1 cellular context compared by ENCODE assay signal in the genomic region with DNA sequence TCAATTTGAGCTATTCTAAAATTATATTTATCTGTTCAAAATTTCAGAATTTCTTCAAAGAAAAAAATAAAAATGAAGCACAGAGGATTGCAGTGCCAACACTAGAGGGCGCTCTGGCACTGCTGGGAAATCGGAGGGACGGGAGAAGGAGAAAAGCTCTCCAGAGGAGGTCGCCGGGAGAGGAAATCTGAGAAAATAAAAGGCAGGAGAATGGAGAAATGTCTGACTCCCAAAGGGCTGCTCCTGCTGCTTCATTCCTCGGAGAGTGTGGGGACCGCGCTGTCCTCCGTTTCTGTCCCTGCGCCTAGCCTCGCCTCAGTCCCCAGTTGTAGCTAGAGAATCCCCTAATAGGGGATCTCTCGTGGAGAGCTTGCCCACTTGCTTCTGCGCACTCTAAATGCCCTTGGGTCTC.
TF ChIP-seq lines count a peak whose summit lies in the region.

No MANE protein-coding gene starts in this region.

TF ChIP-seq in H1, 55 proteins besides CTCF, POLR2A, EP300 and RAD21:
- TF ChIP-seq BACH1 (IDR thresholded peaks at IDR 0.05; ENCODE audit: low read length) (no peak), SRF (IDR thresholded peaks at IDR 0.05; ENCODE audit: low read depth, low read length) (no peak), SUZ12 (IDR thresholded peaks at IDR 0.05; ENCODE audit: low read length) (no peak), RXRA (IDR thresholded peaks at IDR 0.05; ENCODE audit: insufficient read depth, low read depth, low read length) (no peak), TCF12 (IDR thresholded peaks at IDR 0.05; ENCODE audit: low read depth, low read length) (no peak), TEAD4 (IDR thresholded peaks at IDR 0.05; ENCODE audit: low read depth, low read length) (no peak), ZNF274 (IDR thresholded peaks at IDR 0.05; ENCODE audit: borderline replicate concordance, extremely low read depth, low read length) (no peak), CBX5 (IDR thresholded peaks at IDR 0.05; ENCODE audit: low read depth, low read length) (no peak), YY1 (IDR thresholded peaks at IDR 0.05; ENCODE audit: low read depth, low read length) (no peak), KDM1A (IDR thresholded peaks at IDR 0.05; ENCODE audit: borderline replicate concordance, low read length) (no peak)
- TF ChIP-seq, protein P1, sequence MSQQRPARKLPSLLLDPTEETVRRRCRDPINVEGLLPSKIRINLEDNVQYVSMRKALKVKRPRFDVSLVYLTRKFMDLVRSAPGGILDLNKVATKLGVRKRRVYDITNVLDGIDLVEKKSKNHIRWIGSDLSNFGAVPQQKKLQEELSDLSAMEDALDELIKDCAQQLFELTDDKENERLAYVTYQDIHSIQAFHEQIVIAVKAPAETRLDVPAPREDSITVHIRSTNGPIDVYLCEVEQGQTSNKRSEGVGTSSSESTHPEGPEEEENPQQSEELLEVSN (IDR thresholded peaks at IDR 0.05) = no peak
